8 cellular contexts compared by ENCODE assay signal in the genomic region with DNA sequence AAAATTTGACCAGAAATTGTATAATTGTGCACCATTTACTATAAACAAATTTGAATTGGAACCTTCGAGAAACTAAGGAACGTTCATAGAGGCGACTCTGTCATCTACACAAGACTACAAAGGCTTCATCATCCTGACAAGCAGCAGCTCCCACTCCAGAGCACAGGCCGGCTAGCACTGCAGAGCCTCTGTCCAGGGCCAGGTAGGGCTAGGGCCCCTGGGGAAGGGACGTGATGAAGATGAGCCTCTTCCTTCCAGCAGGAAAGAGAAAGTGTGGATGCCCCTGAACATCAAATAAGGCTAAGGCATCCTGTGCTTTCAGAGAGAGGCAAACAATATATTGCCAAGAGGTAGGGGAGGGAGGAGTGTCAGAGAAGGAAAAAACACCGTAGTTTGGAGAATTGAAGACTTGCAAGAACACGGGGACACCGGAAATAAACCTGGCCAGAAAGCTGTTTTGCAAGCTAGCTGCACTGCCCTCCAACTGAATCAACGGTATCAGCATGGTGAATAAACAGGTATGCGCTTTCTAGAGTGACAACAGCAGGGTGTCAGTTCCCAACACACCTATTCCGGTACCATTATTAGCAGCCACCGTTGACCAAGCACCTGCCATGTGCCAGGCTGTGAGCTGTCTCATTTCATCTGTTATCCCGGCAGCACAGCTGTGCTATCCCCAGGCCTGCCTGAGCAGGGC. TPM values are rescaled to one million over a fixed set of nuclear protein-coding genes. Genes with fewer than 3 reads are reported as not detected.
DNase-seq lines count a peak whose midpoint lies in the region; ATAC-seq and TF ChIP-seq lines count a peak whose summit lies in the region.

No MANE protein-coding gene starts in this region.

- peak; percentile 56 for DNase-seq in activated CD8-positive, alpha-beta memory T cell treated with anti-CD3 and anti-CD28 coated beads for 24 hours
- no peak for DNase-seq in activated CD8-positive, alpha-beta memory T cell treated with anti-CD3 and anti-CD28 coated beads, Interleukin-2, amount 50 U/mL, for 4 hours
- peak; percentile 13 to 41 for DNase-seq in activated T-cell treated with anti-CD3 and anti-CD28 coated beads, Interleukin-2, amount 50 U/mL, for 48 hours
- peak; percentile 40 for DNase-seq in left lobe of liver (ENCODE audit: low spot score)
- DNase-seq in upper lobe of right lung: peak; percentile 57
- no peak for DNase-seq in MV-4-11 (lab: John Stamatoyannopoulos, UW)

- H3K36me3 ChIP-seq in upper lobe of right lung: no peaks in the 10 kb centered on the region

- H3K27me3 ChIP-seq in upper lobe of right lung: no peaks in the 10 kb centered on the region

- H3K9me3 ChIP-seq in upper lobe of right lung: no peaks in the 10 kb centered on the region

- intact Hi-C loops in upper lobe of right lung (cut with DNase I): loop anchor here (5.0 to 10.0 kb wide), 2 partner anchors 124 to 576 kb away; no protein-coding TSS in a partner anchor

- peaks cover 29% of the 10 kb centered on the region for H3K4me1 ChIP-seq in upper lobe of right lung

- no peak for TF ChIP-seq CTCF in upper lobe of right lung (IDR thresholded peaks at IDR 0.05)

- ATAC-seq in left lobe of liver: no peak
- ATAC-seq in upper lobe of right lung: no peak
- ATAC-seq in HG03520 (IDR thresholded peaks at IDR 0.05; ENCODE audit: unreplicated experiment): no peak
- no peak for ATAC-seq in GM18867 (IDR thresholded peaks at IDR 0.05; ENCODE audit: unreplicated experiment)

- H3K27ac ChIP-seq in upper lobe of right lung: peak overlapping the region; percentile 91

- H3K4me3 ChIP-seq in upper lobe of right lung: peak overlapping the region; percentile 76

RNA-seq across cellular contexts. Expression of gene XXYLT1, which starts 12.4 kb away (rescaled TPM):
- total RNA-seq in left lobe of liver: 2.8 TPM
- total RNA-seq in upper lobe of right lung: 9.8 TPM

Comparison
In these comparisons a context has a peak if more than half of its experiments do, and no peak if none do; other contexts are left out.
1. DNase-seq: peak in activated CD8-positive, alpha-beta memory T cell treated with anti-CD3 and anti-CD28 coated beads for 24 hours (single experiment), activated T-cell treated with anti-CD3 and anti-CD28 coated beads, Interleukin-2, amount 50 U/mL, for 48 hours (2 of 2), left lobe of liver (single experiment) and upper lobe of right lung (single experiment); none in activated CD8-positive, alpha-beta memory T cell treated with anti-CD3 and anti-CD28 coated beads, Interleukin-2, amount 50 U/mL, for 4 hours (single experiment) and MV-4-11 (single experiment).